Comparison of ENCODE assay signal across 8 cellular contexts in the genomic region with DNA sequence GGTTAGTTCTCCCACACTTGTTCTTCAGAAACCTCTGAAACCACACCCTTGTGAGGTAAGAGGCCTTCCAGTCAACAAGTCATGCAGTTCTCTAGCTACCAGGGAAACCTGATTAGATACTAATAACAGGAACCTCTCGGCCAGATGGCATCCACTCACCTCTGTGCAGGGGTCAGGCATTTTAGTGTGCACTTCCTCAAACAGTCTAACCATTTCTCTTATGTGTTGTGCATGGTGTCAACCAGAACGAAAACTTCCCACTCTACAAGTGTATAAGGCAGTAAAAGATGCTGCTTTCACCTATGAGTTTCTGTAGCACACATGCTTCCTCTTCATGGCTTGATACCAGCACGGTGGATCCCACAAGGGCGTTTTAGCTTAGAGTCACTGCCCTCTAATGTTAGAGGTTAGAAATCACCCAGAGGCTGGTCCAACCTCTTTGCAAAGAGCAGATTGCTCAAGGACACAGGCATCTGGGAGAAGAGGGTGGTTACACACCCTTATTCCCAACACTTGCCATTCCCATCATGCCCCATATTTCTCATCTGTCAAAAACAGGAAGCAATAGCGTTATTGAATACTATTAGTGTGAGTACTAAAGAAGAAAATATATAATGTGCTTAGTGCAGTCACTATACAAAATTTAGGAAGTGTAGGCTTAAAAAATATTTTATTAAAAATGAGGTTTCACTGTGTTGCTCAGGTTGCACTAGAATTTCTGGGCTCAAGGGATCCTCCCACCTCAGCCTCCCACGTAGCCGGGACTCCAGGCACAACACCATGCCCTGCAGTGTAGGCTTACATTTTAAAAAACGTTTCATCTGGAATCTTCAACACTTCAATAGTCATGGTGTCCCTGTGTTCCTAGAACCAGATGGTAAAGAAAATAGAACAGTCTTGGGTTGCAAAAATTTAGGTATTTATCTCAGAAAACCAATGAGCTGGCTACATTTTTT.
DNase-seq lines count a peak whose midpoint lies in the region; ATAC-seq and TF ChIP-seq lines count a peak whose summit lies in the region.

No MANE protein-coding gene starts in this region.

- peak; percentile 25 for TF ChIP-seq CTCF in DND-41 (IDR thresholded peaks at IDR 0.05; ENCODE audit: borderline replicate concordance, extremely low read depth, low read length, poor library complexity, severe bottlenecking)

- peak; percentile 47; the same call in 1 of the 3 replicates for ATAC-seq in DND-41 (ENCODE audit: insufficient read depth, low read depth)
- peak; percentile 98 for ATAC-seq in GM19035 (IDR thresholded peaks at IDR 0.05; ENCODE audit: unreplicated experiment)
- ATAC-seq in HG03097 (IDR thresholded peaks at IDR 0.05; ENCODE audit: low FRiP score, unreplicated experiment): peak; percentile 98
- ATAC-seq in stimulated activated naive CD8-positive, alpha-beta T cell treated with anti-CD3 and anti-CD28 coated beads, Interleukin-15, Interleukin-2, amounts not matched to agents 100 U/mL and 50 U/mL, for 24 hours: peak; percentile 79

- no peaks in the 10 kb centered on the region for H3K36me3 ChIP-seq in DND-41 (ENCODE audit: insufficient read depth, low read length)

- H3K9me3 ChIP-seq in DND-41 (ENCODE audit: insufficient read depth, low read length, severe bottlenecking): no peaks in the 10 kb centered on the region

- no peaks in the 10 kb centered on the region for H4K20me1 ChIP-seq in DND-41 (ENCODE audit: insufficient read depth, low read length)

- H3K79me2 ChIP-seq in DND-41 (ENCODE audit: insufficient read depth, low read length): no peaks in the 10 kb centered on the region

- H3K27me3 ChIP-seq in DND-41 (ENCODE audit: insufficient read depth, low read length, poor library complexity): no peaks in the 10 kb centered on the region

- no peak overlapping the region for H3K27ac ChIP-seq in DND-41 (ENCODE audit: low read length)

- H3K4me2 ChIP-seq in DND-41 (ENCODE audit: insufficient read depth, low read length): no peak overlapping the region

- no peak overlapping the region for H3K9ac ChIP-seq in DND-41 (ENCODE audit: low read depth, low read length)

- H2AFZ ChIP-seq in DND-41 (ENCODE audit: low read depth, low read length): no peak overlapping the region

- no peak overlapping the region for H3K4me3 ChIP-seq in DND-41 (ENCODE audit: low read depth in 1 of 2, low read length in 2 of 2)

- DNase-seq in DND-41: no peak
- peak; percentile 79 for DNase-seq in NCI-H69 (lab: John Stamatoyannopoulos, UW)
- peak; percentile 89 for DNase-seq in amniotic epithelial cell (ENCODE audit: low read depth)
- DNase-seq in iPS-NIHi11 (ENCODE audit: low spot score): peak; percentile 58
- DNase-seq in stimulated activated naive CD8-positive, alpha-beta T cell treated with anti-CD3 and anti-CD28 coated beads, Interleukin-15, Interleukin-2, amounts not matched to agents 100 U/mL and 50 U/mL, for 24 hours: peak; percentile 11
- no peak for DNase-seq in NCI-H2081 (lab: John Stamatoyannopoulos, UW)

- no peaks in the 10 kb centered on the region for H3K4me1 ChIP-seq in DND-41 (ENCODE audit: insufficient read depth, low read length)

Comparison
In these comparisons a context has a peak if more than half of its experiments do, and no peak if none do; other contexts are left out.
1. ATAC-seq: peak in every context shown above with its lines; median percentile 98 in GM19035; 98 in HG03097; 79 in stimulated activated naive CD8-positive, alpha-beta T cell treated with anti-CD3 and anti-CD28 coated beads, Interleukin-15, Interleukin-2, amounts not matched to agents 100 U/mL and 50 U/mL, for 24 hours; 47 in DND-41.
2. DNase-seq: peak in NCI-H69 (single experiment), amniotic epithelial cell (single experiment), iPS-NIHi11 (single experiment) and stimulated activated naive CD8-positive, alpha-beta T cell treated with anti-CD3 and anti-CD28 coated beads, Interleukin-15, Interleukin-2, amounts not matched to agents 100 U/mL and 50 U/mL, for 24 hours (single experiment); none in DND-41 (single experiment) and NCI-H2081 (0 of 2).